ENCODE assay signal across 8 cellular contexts in the genomic region with DNA sequence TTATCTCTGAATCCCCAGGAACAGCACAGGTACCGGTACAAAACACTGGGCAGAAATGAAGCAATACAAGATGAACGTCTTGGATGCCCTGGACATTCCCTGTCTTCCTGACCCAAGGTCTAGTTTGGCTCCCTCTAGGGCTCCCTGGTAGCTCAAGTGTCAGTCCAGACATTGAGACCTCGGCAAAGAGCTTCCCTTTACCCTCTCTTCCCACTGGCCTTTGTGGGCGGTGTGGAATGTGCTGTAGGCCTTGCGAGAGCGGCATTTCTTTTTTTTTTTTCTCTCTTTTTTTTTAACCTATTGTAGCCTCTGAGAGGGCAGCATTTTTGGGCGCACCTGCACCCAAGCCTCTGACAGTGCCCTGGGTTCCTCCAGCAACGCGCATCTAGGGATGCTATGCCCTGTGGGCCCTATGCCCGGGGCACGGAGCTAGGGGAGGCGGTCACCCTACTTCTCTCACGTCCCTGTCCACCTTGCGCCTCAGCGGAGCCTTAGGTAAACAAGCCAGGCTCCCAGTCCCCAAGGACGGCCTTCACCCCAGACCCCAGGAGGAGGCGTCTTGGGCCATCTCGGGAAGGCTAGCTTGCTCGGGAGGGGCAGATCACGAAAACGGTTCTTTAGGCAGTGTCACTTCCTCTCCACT. TPM values are rescaled to one million over a fixed set of nuclear protein-coding genes. Genes with fewer than 3 reads are reported as not detected.
DNase-seq lines count a peak whose midpoint lies in the region; ATAC-seq and TF ChIP-seq lines count a peak whose summit lies in the region.

No MANE protein-coding gene starts in this region.

- ATAC-seq in activated naive CD8-positive, alpha-beta T cell treated with anti-CD3 and anti-CD28 coated beads, Interleukin-2, amount 10 ng/mL, durations not matched to agents 7 days and 5 days (ENCODE audit: low read depth), result no peak
- ATAC-seq in GM19397 (IDR thresholded peaks at IDR 0.05; ENCODE audit: unreplicated experiment), result no peak

- H3K9me3 ChIP-seq in cardiac muscle cell (ENCODE audit: low read depth) (no peaks in the 10 kb centered on the region), stomach (no peaks in the 10 kb centered on the region)

- H3K27me3 Mint-ChIP-seq in activated naive CD8-positive, alpha-beta T cell treated with anti-CD3 and anti-CD28 coated beads, Interleukin-2, amount 10 ng/mL, durations not matched to agents 7 days and 5 days, result no peaks in the 10 kb centered on the region

- no peaks in the 10 kb centered on the region for H3K9me3 Mint-ChIP-seq in activated naive CD8-positive, alpha-beta T cell treated with anti-CD3 and anti-CD28 coated beads, Interleukin-2, amount 10 ng/mL, durations not matched to agents 7 days and 5 days

- no peak for TF ChIP-seq CTCF in cardiac muscle cell (IDR thresholded peaks at IDR 0.05; ENCODE audit: low read depth, low read length)
- TF ChIP-seq CTCF in stomach (IDR thresholded peaks at IDR 0.05), result no peak

- H3K27ac ChIP-seq in cardiac muscle cell (peak overlapping the region; percentile 82), stomach (peak overlapping the region; percentile 88 to 97 (median 96))

- H3K36me3 ChIP-seq in cardiac muscle cell (no peaks in the 10 kb centered on the region), stomach (peaks cover 0 to 6% (median 2%) of the 10 kb centered on the region in 4 donors)

- no peak for TF ChIP-seq POLR2A in stomach (IDR thresholded peaks at IDR 0.05)

- H3K4me1 ChIP-seq in cardiac muscle cell (ENCODE audit: low read depth), result peaks cover 20% of the 10 kb centered on the region
- H3K4me1 ChIP-seq in stomach, result peaks cover 44 to 82% (median 59%) of the 10 kb centered on the region in 4 donors

- H3K27me3 ChIP-seq in cardiac muscle cell (no peaks in the 10 kb centered on the region), stomach (no peaks in the 10 kb centered on the region)

- DNase-seq in cardiac muscle cell (ENCODE audit: low read depth in 1 of 2, low spot score in 1 of 2) (peak; percentile 28 to 54), cardiac septum (ENCODE audit: low spot score) (no peak), iPS-NIHi11 (ENCODE audit: low spot score) (peak; percentile 53), stomach (no peak), DMS153 treated with DMSO at 0.1 percent for 48 hours (lab: John Stamatoyannopoulos, UW; ENCODE audit: unreplicated experiment) (no peak)
- DNase-seq in activated naive CD8-positive, alpha-beta T cell treated with anti-CD3 and anti-CD28 coated beads, Interleukin-2, amount 10 ng/mL, durations not matched to agents 7 days and 5 days, result no peak
- DNase-seq in activated CD4-positive, CD25-positive, alpha-beta regulatory T cell (lab: John Stamatoyannopoulos, UW), result no peak

- 30 to 40% (median 35%) methylated on average over 16 to 21 of the region's 21 CpGs for WGBS in stomach, 5 donors

- H3K4me3 ChIP-seq in cardiac muscle cell (peak overlapping the region; percentile 45), stomach (peak overlapping the region; percentile 81 to 94 (median 84))

- POLR2A ChIA-PET in activated naive CD8-positive, alpha-beta T cell treated with anti-CD3 and anti-CD28 coated beads, Interleukin-2, amount 10 ng/mL, durations not matched to agents 7 days and 5 days (lab: Charles Lee), result interaction anchor here (0.8 to 11.3 kb wide), 9 partner anchors 12 to 277 kb away, joined by 3 to 240 read pairs (median 9); a partner anchor contains a TSS

- peak overlapping the region; percentile 90 for H3K27ac Mint-ChIP-seq in activated naive CD8-positive, alpha-beta T cell treated with anti-CD3 and anti-CD28 coated beads, Interleukin-2, amount 10 ng/mL, durations not matched to agents 7 days and 5 days

- intact Hi-C loops in cardiac septum (cut with DNase I) (no loop called here), stomach (cut with DNase I; ENCODE audit: low total_unique reads) (no loop called here)

- peak overlapping the region; percentile 84 for H3K4me3 Mint-ChIP-seq in activated naive CD8-positive, alpha-beta T cell treated with anti-CD3 and anti-CD28 coated beads, Interleukin-2, amount 10 ng/mL, durations not matched to agents 7 days and 5 days

- peaks cover 8% of the 10 kb centered on the region for H3K36me3 Mint-ChIP-seq in activated naive CD8-positive, alpha-beta T cell treated with anti-CD3 and anti-CD28 coated beads, Interleukin-2, amount 10 ng/mL, durations not matched to agents 7 days and 5 days

- peaks cover 59% of the 10 kb centered on the region for H3K4me1 Mint-ChIP-seq in activated naive CD8-positive, alpha-beta T cell treated with anti-CD3 and anti-CD28 coated beads, Interleukin-2, amount 10 ng/mL, durations not matched to agents 7 days and 5 days

- TF ChIP-seq EP300 in stomach (IDR thresholded peaks at IDR 0.05), result no peak

RNA-seq across cellular contexts. Expression of a gene that starts 1.2 kb away (rescaled TPM):
- 21.8 and 26.2 TPM in 2 replicates for total RNA-seq in cardiac muscle cell
- 13.6 and 16.1 TPM in 2 replicates for polyA plus RNA-seq in cardiac muscle cell
- 22.9 TPM for total RNA-seq in cardiac septum
- 100 to 1,000 TPM; 132 to 139 TPM for total RNA-seq in activated naive CD8-positive, alpha-beta T cell treated with anti-CD3 and anti-CD28 coated beads, Interleukin-2, amount 10 ng/mL, durations not matched to agents 7 days and 5 days
- 100 to 1,000 TPM in 2 of 5 donors, 10 to 100 TPM in 3; 20.1 to 385 (median 23.9) TPM for total RNA-seq in stomach
- 1 to 10 TPM; 5.5 to 5.8 (median 5.6) TPM for polyA plus RNA-seq in stomach

Comparison
In these comparisons a context has a peak if more than half of its experiments do, and no peak if none do; other contexts are left out.
1. DNase-seq: peak in cardiac muscle cell (2 of 2) and iPS-NIHi11 (single experiment); none in cardiac septum (single experiment), activated naive CD8-positive, alpha-beta T cell treated with anti-CD3 and anti-CD28 coated beads, Interleukin-2, amount 10 ng/mL, durations not matched to agents 7 days and 5 days (single experiment), stomach (single experiment), DMS153 treated with DMSO at 0.1 percent for 48 hours (single experiment) and activated CD4-positive, CD25-positive, alpha-beta regulatory T cell (0 of 4).